In genomic region chr2:236403125-236403524, GRCh38 we compare ENCODE assay signal across 27 cellular contexts.
DNase-seq lines count a peak whose midpoint lies in the region; ATAC-seq, FAIRE-seq and TF ChIP-seq lines count a peak whose summit lies in the region.
"Had no signal": no experiment of that assay in that cellular context is flagged by ENCODE, and none has a peak within 500 bp of the region (broad histone marks: within the 10 kb centered on the region; RNA-seq: fewer than 3 reads in every experiment).

No MANE protein-coding gene starts in this region.

- H3K4me3 Mint-ChIP-seq in osteocyte (ENCODE audit: unreplicated experiment): no peak overlapping the region

- H3F3A ChIP-seq in DOHH2 (ENCODE audit: control insufficient read depth, insufficient read depth): no peaks in the 10 kb centered on the region

- H3K4me1 ChIP-seq in DOHH2 (ENCODE audit: control insufficient read depth, low read length) (peaks cover 18% of the 10 kb centered on the region), H1 (replicated peaks in 1 of 4; ENCODE audit: control insufficient read depth in 3 of 4, insufficient read depth in 4 of 4, low read length in 3 of 4) (peaks cover 0 to 7% (median 3%) of the 10 kb centered on the region in 4 experiments; a peak in 3 of 7 replicates)
- H3K4me1 ChIP-seq: HAP-1 had no signal

- no peak overlapping the region for H3K23ac ChIP-seq in H1 (ENCODE audit: insufficient read length)

- POLR2A ChIA-PET in H1 (lab: Charles Lee; ENCODE audit: partially characterized antibody): no interaction called here

- no peaks in the 10 kb centered on the region for H3K23me2 ChIP-seq in H1 (ENCODE audit: low read depth, low read length)

- H3K36me3 Mint-ChIP-seq in osteocyte (ENCODE audit: unreplicated experiment): no peaks in the 10 kb centered on the region
- H3K36me3 Mint-ChIP-seq: IgD-negative memory B cell had no signal

- peak; percentile 67 to 93 for DNase-seq in NCI-H526 (lab: John Stamatoyannopoulos, UW)
- no peak for DNase-seq in H1 (ENCODE audit: low read depth in 1 of 2, low spot score in 2 of 2)
- peak; percentile 69 for DNase-seq in osteocyte (ENCODE audit: extremely low spot score, unreplicated experiment)
- no peak for DNase-seq in AG08395 (ENCODE audit: low spot score)
- DNase-seq: Calu3, DMS53, GM23248, NCI-H1092, NCI-H1417 treated with DMSO at 0.1 percent for 48 hours, NCI-H1694 treated with DMSO at 0.1 percent for 48 hours, NCI-H2081, NCI-H2171, NCI-H226, NCI-H510A, NCI-H748 treated with DMSO at 0.1 percent for 48 hours, PC-3, T-helper 2 cell had no signal

- H2BK20ac ChIP-seq in H1 (ENCODE audit: low read length): peak overlapping the region; percentile 48; the same call in 1 of the 2 replicates

- TF ChIP-seq RAD21 in H1 (IDR thresholded peaks at IDR 0.05 in 1 of 2, conservative IDR thresholded peaks at IDR 0.05 in 1 of 2; ENCODE audit: low read depth in 2 of 2, low read length in 2 of 2): no peak

- H3K4me3 ChIP-seq in DOHH2 (ENCODE audit: low read length) (no peak overlapping the region), H1 (ENCODE audit: extremely low read depth in 1 of 4, insufficient read depth in 2 of 4, low read depth in 3 of 4, low read length in 4 of 4) (no peak overlapping the region)
- H3K4me3 ChIP-seq: GM23248, HAP-1 had no signal

- H3K79me2 ChIP-seq in DOHH2 (ENCODE audit: control insufficient read depth, low read length) (no peaks in the 10 kb centered on the region), H1 (ENCODE audit: control insufficient read depth in 1 of 2, insufficient read depth in 2 of 2, low read length in 2 of 2) (no peaks in the 10 kb centered on the region)

- TF ChIP-seq EP300 in H1 (IDR thresholded peaks at IDR 0.05; ENCODE audit: borderline replicate concordance in 1 of 2, low read depth in 2 of 2, low read length in 2 of 2): no peak

- H3K14ac ChIP-seq in H1 (ENCODE audit: insufficient read length): no peak overlapping the region

- H3K79me1 ChIP-seq in H1 (ENCODE audit: low read depth, low read length): no peaks in the 10 kb centered on the region

- H3K4ac ChIP-seq in H1 (replicated peaks; ENCODE audit: insufficient read length, low read depth, low read length): no peak overlapping the region

- no peaks in the 10 kb centered on the region for H3K9me3 ChIP-seq in DOHH2 (ENCODE audit: control insufficient read depth, insufficient read depth, low read length)
- no peaks in the 10 kb centered on the region for H3K9me3 ChIP-seq in H1 (ENCODE audit: insufficient read depth in 2 of 2, low read depth in 1 of 2, low read length in 1 of 2)
- H3K9me3 ChIP-seq: HAP-1 had no signal

- no peaks in the 10 kb centered on the region for H3K27me3 ChIP-seq in DOHH2 (ENCODE audit: control insufficient read depth, low read length)
- no peaks in the 10 kb centered on the region for H3K27me3 ChIP-seq in H1 (replicated peaks in 1 of 4; ENCODE audit: control insufficient read depth in 3 of 4, extremely low read depth in 1 of 4, insufficient read depth in 3 of 4, low read length in 3 of 4)

- no peak overlapping the region for H2BK5ac ChIP-seq in H1 (ENCODE audit: low read depth, low read length)

- 0 out of 2 replicates have a peak overlapping the region, but pooled peaks have one; percentile 54 for H2AFZ ChIP-seq in H1 (ENCODE audit: low read length)
- H2AFZ ChIP-seq: GM23248 had no signal

- no peak overlapping the region for H2BK15ac ChIP-seq in H1 (ENCODE audit: low read length)

- TF ChIP-seq POLR2A in H1 (IDR thresholded peaks at IDR 0.05; ENCODE audit: control extremely low read depth in 1 of 2, low read depth in 2 of 2, low read length in 2 of 2): no peak

- H3K27me3 Mint-ChIP-seq in osteocyte (ENCODE audit: unreplicated experiment): peaks cover 15% of the 10 kb centered on the region
- H3K27me3 Mint-ChIP-seq: B cell had no signal

- no peak overlapping the region for H4K5ac ChIP-seq in H1 (ENCODE audit: insufficient read length, low read depth, low read length)

- no peak for FAIRE-seq in H1 (lab: Jason Lieb, UNC)
- FAIRE-seq: G401.6 had no signal

- H3K9me3 Mint-ChIP-seq in osteocyte (ENCODE audit: unreplicated experiment): peaks cover 3% of the 10 kb centered on the region

- H3K27ac Mint-ChIP-seq in osteocyte (ENCODE audit: unreplicated experiment): no peak overlapping the region
- H3K27ac Mint-ChIP-seq: B cell, IgD-negative memory B cell had no signal

- ATAC-seq in HG03342 (IDR thresholded peaks at IDR 0.05; ENCODE audit: unreplicated experiment) (no peak), HG03432 (IDR thresholded peaks at IDR 0.05; ENCODE audit: unreplicated experiment) (no peak)
- ATAC-seq: PC-3, SK-N-SH treated with all-trans-retinoic acid at 6 μM for 48 hours had no signal

- WGBS in H1 (ENCODE audit: extremely low coverage in 1 of 2, insufficient coverage in 1 of 2, insufficient read length in 1 of 2, insufficient replicate concordance in 2 of 2, low coverage in 1 of 2, low lambda C conversion rate in 2 of 2, missing lambda C conversion rate in 1 of 2), 2 experiments: 87% methylated on average over 3 of the region's 4 CpGs; no CpG with 5 or more reads in 1 of the 2 experiments

- H3K4me1 Mint-ChIP-seq in osteocyte (ENCODE audit: unreplicated experiment): no peaks in the 10 kb centered on the region

- H2BK120ac ChIP-seq in H1 (replicated peaks; ENCODE audit: low read depth, low read length): no peak overlapping the region

- no peaks in the 10 kb centered on the region for H4K20me1 ChIP-seq in DOHH2 (ENCODE audit: control insufficient read depth, insufficient read depth, low read depth, low read length)
- H4K20me1 ChIP-seq in H1 (replicated peaks in 1 of 2; ENCODE audit: control insufficient read depth in 1 of 2, insufficient read depth in 2 of 2, low read length in 2 of 2): no peaks in the 10 kb centered on the region

- H3K56ac ChIP-seq in H1 (replicated peaks; ENCODE audit: insufficient read length, low read depth, low read length): no peak overlapping the region

- H3K4me2 ChIP-seq in DOHH2 (ENCODE audit: low read length) (peak overlapping the region; percentile 58; the same call in 1 of the 2 replicates), H1 (ENCODE audit: insufficient read depth in 1 of 2, low read depth in 2 of 2, low read length in 2 of 2) (no peak overlapping the region)
- H3K4me2 ChIP-seq: KMS-11 had no signal

- CTCF ChIA-PET in H1 (lab: Charles Lee; ENCODE audit: partially characterized antibody): interaction anchor here (2.1 kb wide), 1 partner anchor 110 kb away, joined by 6 read pairs; no protein-coding TSS in a partner anchor

- no peak overlapping the region for H3K18ac ChIP-seq in H1 (ENCODE audit: extremely low read depth, low read length)

- no peak for TF ChIP-seq CTCF in DOHH2 (IDR thresholded peaks at IDR 0.05; ENCODE audit: low read depth, low read length, poor library complexity, severe bottlenecking)
- TF ChIP-seq CTCF in H1 (IDR thresholded peaks at IDR 0.05; ENCODE audit: control extremely low read depth in 1 of 3, insufficient read depth in 1 of 3, low read depth in 1 of 3, low read length in 3 of 3): no peak
- TF ChIP-seq CTCF in osteocyte (IDR thresholded peaks at IDR 0.05): no peak

- H2AK5ac ChIP-seq in H1 (ENCODE audit: low read depth, low read length): no peak overlapping the region

- H3K9me2 ChIP-seq in DOHH2 (replicated peaks; ENCODE audit: control insufficient read depth, low read length): no peaks in the 10 kb centered on the region

- no peak overlapping the region; the same call in 1 of the 2 replicates for H4K8ac ChIP-seq in H1 (ENCODE audit: extremely low read depth, insufficient read depth, low read length)

- peak overlapping the region; percentile 16 for H4K91ac ChIP-seq in H1 (replicated peaks; ENCODE audit: insufficient read length, low read length)

- no peak overlapping the region for H3K27ac ChIP-seq in DOHH2 (ENCODE audit: low read depth, low read length)
- no peak overlapping the region for H3K27ac ChIP-seq in H1 (ENCODE audit: low read depth, low read length)
- H3K27ac ChIP-seq: GM23248, HL-60, KMS-11 had no signal

- H3K36me3 ChIP-seq in DOHH2 (ENCODE audit: control insufficient read depth, low read length) (no peaks in the 10 kb centered on the region), H1 (ENCODE audit: control insufficient read depth in 2 of 4, insufficient read depth in 4 of 4, low read length in 3 of 4) (no peaks in the 10 kb centered on the region)
- H3K36me3 ChIP-seq: HAP-1 had no signal

- H2BK12ac ChIP-seq in H1 (ENCODE audit: low read depth, low read length): peak overlapping the region; percentile 50; the same call in 1 of the 2 replicates

- no peak overlapping the region for H3K9ac ChIP-seq in H1 (replicated peaks in 1 of 4; ENCODE audit: extremely low read depth in 1 of 4, low read depth in 3 of 4, low read length in 3 of 4)
- H3K9ac ChIP-seq: GM23248, KMS-11 had no signal

TF ChIP-seq in H1, 55 proteins besides CTCF, POLR2A, EP300 and RAD21 (continues in another document):
- no peak for TF ChIP-seq SIN3A (conservative IDR thresholded peaks at IDR 0.05 in 1 of 2, IDR thresholded peaks at IDR 0.05 in 1 of 2; ENCODE audit: low read depth in 1 of 2, low read length in 2 of 2)

Comparison
In these comparisons a context has a peak if more than half of its experiments do, and no peak if none do; other contexts are left out.
1. DNase-seq: peak in NCI-H526 (2 of 2) and osteocyte (single experiment); none in H1 (0 of 2) and AG08395 (single experiment).